Comparison of ENCODE assay signal across 8 cellular contexts in the genomic region with DNA sequence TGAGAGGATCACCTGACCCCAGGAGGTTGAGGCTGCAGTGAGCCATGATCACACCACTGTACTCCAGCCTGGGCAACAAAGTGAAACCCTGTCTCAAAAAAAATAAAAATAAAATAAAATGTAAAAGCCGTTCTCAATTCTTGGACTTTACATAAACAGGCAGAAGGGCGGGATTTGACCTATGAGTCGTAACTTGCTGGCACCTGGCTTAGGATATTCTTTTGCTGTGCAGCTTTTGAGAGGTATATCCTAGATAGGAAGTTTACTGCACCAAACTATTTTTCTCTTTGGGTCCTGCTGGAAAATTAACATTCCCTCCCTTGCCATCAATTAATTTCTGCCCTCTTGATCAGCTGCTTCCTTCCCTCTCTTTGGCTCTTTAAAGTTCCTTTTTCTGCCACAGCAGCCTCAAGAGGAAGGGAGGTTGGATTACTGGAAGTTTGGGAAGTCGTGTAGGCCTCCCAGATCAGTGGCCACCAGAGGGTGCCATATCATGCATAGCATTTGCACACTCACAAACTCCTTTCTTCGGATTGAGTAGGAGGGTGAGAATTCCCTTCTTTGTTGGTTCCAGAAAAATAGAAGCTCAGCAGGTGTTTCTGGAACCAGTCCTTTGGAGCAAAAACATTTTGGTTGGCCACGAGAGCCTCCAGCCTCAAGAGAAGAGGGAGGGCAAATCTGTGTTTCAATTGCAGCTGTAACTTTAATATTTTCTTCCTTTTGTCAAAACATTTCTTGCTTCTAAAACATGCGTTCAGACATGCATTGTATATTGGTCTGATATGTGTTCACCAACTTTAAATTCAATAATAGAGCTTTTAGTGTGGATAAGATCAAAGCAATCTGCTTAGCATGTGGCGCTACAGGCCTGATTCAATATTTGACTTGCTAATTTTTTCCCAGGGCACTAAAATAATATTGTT.
DNase-seq lines count a peak whose midpoint lies in the region; ATAC-seq and TF ChIP-seq lines count a peak whose summit lies in the region.

No MANE protein-coding gene starts in this region.

- peaks cover 54% of the 10 kb centered on the region for H3K4me1 ChIP-seq in CD8-positive, alpha-beta memory T cell (ENCODE audit: insufficient read depth, low read length)
- peaks cover 8% of the 10 kb centered on the region for H3K4me1 ChIP-seq in ovary (ENCODE audit: insufficient read depth)

- H3K27me3 Mint-ChIP-seq in CD8-positive, alpha-beta memory T cell: peaks cover 0 to 3% of the 10 kb centered on the region in 2 donors
- H3K27me3 Mint-ChIP-seq in activated T-helper 17 cell treated with anti-CD3 and anti-CD28 coated beads, Interleukin-2, amount 50 U/mL, for 72 hours: no peaks in the 10 kb centered on the region

- WGBS in ovary, 3 donors: 47 to 53% (median 48%) methylated on average over 8 of the region's 8 CpGs

- intact Hi-C loops in ovary (cut with DNase I): loop anchor here in 1 of 4 donors (5.0 kb wide), 1 partner anchor 75 kb away; no protein-coding TSS in a partner anchor

- POLR2A ChIA-PET in CD8-positive, alpha-beta memory T cell (lab: Charles Lee): no interaction called here

- H3K9me3 Mint-ChIP-seq in CD8-positive, alpha-beta memory T cell: peaks cover 0 to 6% (median 3%) of the 10 kb centered on the region in 5 donors
- no peaks in the 10 kb centered on the region for H3K9me3 Mint-ChIP-seq in activated T-helper 17 cell treated with anti-CD3 and anti-CD28 coated beads, Interleukin-2, amount 50 U/mL, for 72 hours

- no peak for ATAC-seq in activated T-helper 17 cell treated with anti-CD3 and anti-CD28 coated beads, Interleukin-2, amount 50 U/mL, for 72 hours (replicated peaks)
- no peak for ATAC-seq in GM18498 (IDR thresholded peaks at IDR 0.05; ENCODE audit: unreplicated experiment)

- H3K4me3 ChIP-seq in CD8-positive, alpha-beta memory T cell (ENCODE audit: low read length): no peak overlapping the region
- no peak overlapping the region for H3K4me3 ChIP-seq in H7 (ENCODE audit: insufficient read depth, low read depth, low read length)
- no peak overlapping the region for H3K4me3 ChIP-seq in ovary

- no peak for TF ChIP-seq EP300 in ovary (IDR thresholded peaks at IDR 0.05)

- peaks cover 52 to 58% (median 53%) of the 10 kb centered on the region in 3 donors for H3K4me1 Mint-ChIP-seq in CD8-positive, alpha-beta memory T cell
- H3K4me1 Mint-ChIP-seq in activated T-helper 17 cell treated with anti-CD3 and anti-CD28 coated beads, Interleukin-2, amount 50 U/mL, for 72 hours: peaks cover 31% of the 10 kb centered on the region

- peaks cover 5 to 20% (median 17%) of the 10 kb centered on the region in 3 donors for H3K36me3 Mint-ChIP-seq in CD8-positive, alpha-beta memory T cell
- peaks cover 11% of the 10 kb centered on the region for H3K36me3 Mint-ChIP-seq in activated T-helper 17 cell treated with anti-CD3 and anti-CD28 coated beads, Interleukin-2, amount 50 U/mL, for 72 hours (ENCODE audit: low read depth)

- H3K27me3 ChIP-seq in CD8-positive, alpha-beta memory T cell (ENCODE audit: insufficient read depth, low read length, poor library complexity, severe bottlenecking): no peaks in the 10 kb centered on the region
- H3K27me3 ChIP-seq in H7 (ENCODE audit: control insufficient read depth, insufficient read depth, low read length): no peaks in the 10 kb centered on the region
- H3K27me3 ChIP-seq in ovary: no peaks in the 10 kb centered on the region

- peak overlapping the region; percentile 69 to 98 (median 94) for H3K27ac Mint-ChIP-seq in CD8-positive, alpha-beta memory T cell
- peak overlapping the region; percentile 76 for H3K27ac Mint-ChIP-seq in activated T-helper 17 cell treated with anti-CD3 and anti-CD28 coated beads, Interleukin-2, amount 50 U/mL, for 72 hours

- no peak overlapping the region for H3K27ac ChIP-seq in CD8-positive, alpha-beta memory T cell (ENCODE audit: low read depth, low read length)
- no peak overlapping the region for H3K27ac ChIP-seq in ovary

- TF ChIP-seq CTCF in ovary (IDR thresholded peaks at IDR 0.05): peak; percentile 59 to 73 (median 62)

- DNase-seq in CD8-positive, alpha-beta memory T cell: peak in 2 of 5 donors; percentile 20 to 24
- DNase-seq in H7: peak; percentile 89
- DNase-seq in NCI-H524 treated with DMSO at 0.1 percent for 48 hours (lab: John Stamatoyannopoulos, UW): peak; percentile 44
- DNase-seq in glomerular endothelial cell (ENCODE audit: extremely low read depth, low read depth, low spot score): peak; percentile 51
- DNase-seq in ovary: peak; percentile 70 to 80 (median 76)
- no peak for DNase-seq in effector CD4-positive, alpha-beta T cell

- no peaks in the 10 kb centered on the region for H3K9me3 ChIP-seq in CD8-positive, alpha-beta memory T cell (ENCODE audit: low read length)
- no peaks in the 10 kb centered on the region for H3K9me3 ChIP-seq in ovary

- H3K4me3 Mint-ChIP-seq in CD8-positive, alpha-beta memory T cell: peak overlapping the region in 5 of 7 donors; percentile 6 to 74 (median 57)
- peak overlapping the region; percentile 27 for H3K4me3 Mint-ChIP-seq in activated T-helper 17 cell treated with anti-CD3 and anti-CD28 coated beads, Interleukin-2, amount 50 U/mL, for 72 hours

- CTCF ChIA-PET in CD8-positive, alpha-beta memory T cell (lab: Charles Lee): interaction anchor here (0.7 to 10.8 kb wide), 27 partner anchors 8 to 356 kb away, joined by 3 to 79 read pairs (median 3); no protein-coding TSS in a partner anchor

- no peak for TF ChIP-seq POLR2A in ovary (IDR thresholded peaks at IDR 0.05)

- no peaks in the 10 kb centered on the region for H3K36me3 ChIP-seq in CD8-positive, alpha-beta memory T cell (ENCODE audit: insufficient read depth, low read length)
- no peaks in the 10 kb centered on the region for H3K36me3 ChIP-seq in H7 (replicated peaks; ENCODE audit: control insufficient read depth, insufficient read depth, low read length)
- no peaks in the 10 kb centered on the region for H3K36me3 ChIP-seq in ovary
